In genomic region chr7:106462914-106463482, GRCh38 we compare ENCODE assay signal across 14 cellular contexts.
DNase-seq lines count a peak whose midpoint lies in the region; ATAC-seq and TF ChIP-seq lines count a peak whose summit lies in the region.
"Had no signal": no experiment of that assay in that cellular context is flagged by ENCODE, and none has a peak within 500 bp of the region (broad histone marks: within the 10 kb centered on the region; RNA-seq: fewer than 3 reads in every experiment).

No MANE protein-coding gene starts in this region.

- no peaks in the 10 kb centered on the region for H3K4me1 ChIP-seq in IMR-90 (ENCODE audit: control insufficient read depth, insufficient read depth, low read length)
- H3K4me1 ChIP-seq in adipocyte (ENCODE audit: control insufficient read depth, insufficient read depth, low read length): peaks cover 21% of the 10 kb centered on the region
- no peaks in the 10 kb centered on the region for H3K4me1 ChIP-seq in osteoblast (ENCODE audit: insufficient read depth, low read length)
- H3K4me1 ChIP-seq: parathyroid adenoma had no signal

- TF ChIP-seq RAD21 in IMR-90 (IDR thresholded peaks at IDR 0.05; ENCODE audit: low read length): no peak

- no peak overlapping the region for H2AK5ac ChIP-seq in IMR-90 (ENCODE audit: low read depth, low read length)

- WGBS in IMR-90 (ENCODE audit: extremely low coverage in 2 of 2, insufficient read length in 1 of 2), 2 experiments: no CpG with 5 or more reads among the region's 3 CpGs

- no peak overlapping the region for H3K18ac ChIP-seq in IMR-90 (ENCODE audit: low read depth, low read length)

- no peaks in the 10 kb centered on the region for H3K79me1 ChIP-seq in IMR-90 (ENCODE audit: low read depth in 1 of 2, low read length in 2 of 2)

- H3K9me3 ChIP-seq in IMR-90 (ENCODE audit: control insufficient read depth, insufficient read depth, low read length) (no peaks in the 10 kb centered on the region), adipocyte (ENCODE audit: control insufficient read depth, low read length) (peaks cover 3% of the 10 kb centered on the region), osteoblast (ENCODE audit: low read depth, low read length) (no peaks in the 10 kb centered on the region)
- H3K9me3 ChIP-seq: thoracic aorta had no signal

- peaks cover 12% of the 10 kb centered on the region for H3K9me3 Mint-ChIP-seq in activated T-cell treated with anti-CD3 and anti-CD28 coated beads, Interleukin-2, amount 50 U/mL, for 24 hours
- H3K9me3 Mint-ChIP-seq in activated T-helper 2 cell treated with anti-CD3 and anti-CD28 coated beads, Interferon-gamma antibody, Interleukin-2, Interleukin-4, amounts not matched to agents 10 μg/mL and 5 μg/mL and 100 μg/mL, durations not matched to agents 14 hours and 24 hours and 36 hours: peaks cover 15% of the 10 kb centered on the region

- H4K8ac ChIP-seq in IMR-90 (ENCODE audit: low read depth in 2 of 2, low read length in 2 of 2): no peak overlapping the region

- no peak overlapping the region for H4K91ac ChIP-seq in IMR-90 (ENCODE audit: insufficient read depth, low read depth, low read length)

- H3K4me1 Mint-ChIP-seq in activated T-cell treated with anti-CD3 and anti-CD28 coated beads, Interleukin-2, amount 50 U/mL, for 24 hours (ENCODE audit: low read depth): peaks cover 55% of the 10 kb centered on the region
- H3K4me1 Mint-ChIP-seq in activated T-helper 2 cell treated with anti-CD3 and anti-CD28 coated beads, Interferon-gamma antibody, Interleukin-2, Interleukin-4, amounts not matched to agents 10 μg/mL and 5 μg/mL and 100 μg/mL, durations not matched to agents 14 hours and 24 hours and 36 hours (ENCODE audit: low read depth): peaks cover 16% of the 10 kb centered on the region

- in situ Hi-C loops in IMR-90 (cut with MboI; ENCODE audit: low sequenced_read_pairs): loop anchor here (5.0 to 10.0 kb wide), 2 partner anchors 188 to 286 kb away; no protein-coding TSS in a partner anchor

- H3K4me2 ChIP-seq in IMR-90 (ENCODE audit: low read depth, low read length): no peak overlapping the region
- H3K4me2 ChIP-seq in osteoblast (ENCODE audit: insufficient read depth, low read length): peak overlapping the region; percentile 51

- no peak overlapping the region for H3K14ac ChIP-seq in IMR-90 (replicated peaks; ENCODE audit: low read depth, low read length)

- dilution Hi-C loops in IMR-90 (cut with HindIII; ENCODE audit: low sequenced_read_pairs, unreplicated experiment): no loop called here

- no peaks in the 10 kb centered on the region for H3K79me2 ChIP-seq in osteoblast (ENCODE audit: insufficient read depth, low read length)
- H3K79me2 ChIP-seq: parathyroid adenoma had no signal

- no peak overlapping the region for H4K5ac ChIP-seq in IMR-90 (ENCODE audit: low read depth, low read length)

- H2BK15ac ChIP-seq in IMR-90 (ENCODE audit: low read depth, low read length): peak overlapping the region; percentile 35; the same call in 1 of the 3 replicates

- H2AFZ ChIP-seq in IMR-90 (replicated peaks; ENCODE audit: low read length, poor library complexity) (no peak overlapping the region), osteoblast (ENCODE audit: low read length) (no peak overlapping the region)
- H2AFZ ChIP-seq: parathyroid adenoma had no signal

- H3K9ac ChIP-seq in IMR-90 (ENCODE audit: low read depth, low read length): no peak overlapping the region
- peak overlapping the region; percentile 64 for H3K9ac ChIP-seq in adipocyte (ENCODE audit: low read length)
- H3K9ac ChIP-seq: parathyroid adenoma had no signal

- CTCF ChIA-PET in IMR-90 (lab: Yijun Ruan, JAX): interaction anchor here (0.7 to 2.5 kb wide), 13 partner anchors 10 to 292 kb away, joined by 3 to 34 read pairs (median 4); no protein-coding TSS in a partner anchor

- H2BK120ac ChIP-seq in IMR-90 (ENCODE audit: low read depth, low read length): no peak overlapping the region

- POLR2A ChIA-PET in IMR-90 (lab: Charles Lee; ENCODE audit: unreplicated experiment): interaction anchor here (0.6 kb wide), 1 partner anchor 291 kb away, joined by 6 read pairs; no protein-coding TSS in a partner anchor

- intact Hi-C loops in IMR-90 (cut with micrococcal nuclease): loop anchor here (1.0 to 2.0 kb wide), 4 partner anchors 178 to 287 kb away; partner anchors contain the start of gene CCDC71L
- intact Hi-C loops in activated T-helper 2 cell treated with anti-CD3 and anti-CD28 coated beads, Interferon-gamma antibody, Interleukin-2, Interleukin-4, amounts not matched to agents 10 μg/mL and 5 μg/mL and 100 μg/mL, durations not matched to agents 14 hours and 24 hours and 36 hours (cut with micrococcal nuclease): loop anchor here (1.0 to 5.0 kb wide), 6 partner anchors 38 to 287 kb away; no protein-coding TSS in a partner anchor

- no peak overlapping the region for H2BK5ac ChIP-seq in IMR-90 (ENCODE audit: low read depth, low read length, poor library complexity, severe bottlenecking)

- H3K27me3 Mint-ChIP-seq in activated T-cell treated with anti-CD3 and anti-CD28 coated beads, Interleukin-2, amount 50 U/mL, for 24 hours: no peaks in the 10 kb centered on the region
- H3K27me3 Mint-ChIP-seq in activated T-helper 2 cell treated with anti-CD3 and anti-CD28 coated beads, Interferon-gamma antibody, Interleukin-2, Interleukin-4, amounts not matched to agents 10 μg/mL and 5 μg/mL and 100 μg/mL, durations not matched to agents 14 hours and 24 hours and 36 hours (ENCODE audit: low read depth): no peaks in the 10 kb centered on the region

- no peaks in the 10 kb centered on the region for H4K20me1 ChIP-seq in IMR-90 (ENCODE audit: insufficient read depth, low read length)
- H4K20me1 ChIP-seq in osteoblast (ENCODE audit: insufficient read depth, low read length): no peaks in the 10 kb centered on the region

- no peaks in the 10 kb centered on the region; the same call in 1 of the 2 replicates for H3K9me1 ChIP-seq in IMR-90 (ENCODE audit: insufficient read depth, low read length)

- H2AK9ac ChIP-seq in IMR-90 (replicated peaks; ENCODE audit: low read depth, low read length, poor library complexity): no peak overlapping the region

- H3K27ac ChIP-seq in IMR-90 (ENCODE audit: insufficient read depth, low read length) (no peak overlapping the region), osteoblast (ENCODE audit: low read depth, low read length) (no peak overlapping the region)
- H3K27ac ChIP-seq: parathyroid adenoma, thoracic aorta had no signal

- no peak overlapping the region for H3K56ac ChIP-seq in IMR-90 (ENCODE audit: extremely low read depth, insufficient read depth, low read length)

- H3K23ac ChIP-seq in IMR-90 (ENCODE audit: low read depth, low read length): no peak overlapping the region

- H3K36me3 Mint-ChIP-seq in activated T-cell treated with anti-CD3 and anti-CD28 coated beads, Interleukin-2, amount 50 U/mL, for 24 hours (ENCODE audit: low read depth): peaks cover 8% of the 10 kb centered on the region
- H3K36me3 Mint-ChIP-seq in activated T-helper 2 cell treated with anti-CD3 and anti-CD28 coated beads, Interferon-gamma antibody, Interleukin-2, Interleukin-4, amounts not matched to agents 10 μg/mL and 5 μg/mL and 100 μg/mL, durations not matched to agents 14 hours and 24 hours and 36 hours (ENCODE audit: low read depth): no peaks in the 10 kb centered on the region
- H3K36me3 Mint-ChIP-seq: CD8-positive, alpha-beta T cell; T-cell had no signal

- peak overlapping the region; percentile 52 for H3K4me3 Mint-ChIP-seq in activated T-cell treated with anti-CD3 and anti-CD28 coated beads, Interleukin-2, amount 50 U/mL, for 24 hours
- H3K4me3 Mint-ChIP-seq in activated T-helper 2 cell treated with anti-CD3 and anti-CD28 coated beads, Interferon-gamma antibody, Interleukin-2, Interleukin-4, amounts not matched to agents 10 μg/mL and 5 μg/mL and 100 μg/mL, durations not matched to agents 14 hours and 24 hours and 36 hours (ENCODE audit: low read depth): no peak overlapping the region
- H3K4me3 Mint-ChIP-seq: CD8-positive, alpha-beta T cell; T-cell had no signal

- H2BK20ac ChIP-seq in IMR-90 (ENCODE audit: low read depth, low read length): peak overlapping the region; percentile 42; the same call in 1 of the 2 replicates

- no peak overlapping the region for H3K4ac ChIP-seq in IMR-90 (ENCODE audit: low read depth, low read length)

- H3K27ac Mint-ChIP-seq in activated T-cell treated with anti-CD3 and anti-CD28 coated beads, Interleukin-2, amount 50 U/mL, for 24 hours: peak overlapping the region; percentile 92
- no peak overlapping the region for H3K27ac Mint-ChIP-seq in activated T-helper 2 cell treated with anti-CD3 and anti-CD28 coated beads, Interferon-gamma antibody, Interleukin-2, Interleukin-4, amounts not matched to agents 10 μg/mL and 5 μg/mL and 100 μg/mL, durations not matched to agents 14 hours and 24 hours and 36 hours
- H3K27ac Mint-ChIP-seq: CD8-positive, alpha-beta T cell; T-cell had no signal

- no peak for TF ChIP-seq POLR2A in IMR-90 (IDR thresholded peaks at IDR 0.05; ENCODE audit: low read depth, low read length)

- no TSS peak for BruUV-seq in IMR-90 (replicated peaks; lab: Mats Ljungman, UMichigan)

- no peak for ATAC-seq in IMR-90 (ENCODE audit: low read depth)
- ATAC-seq: CD8-positive, alpha-beta T cell; T-cell had no signal

- DNase-seq in activated T-cell treated with anti-CD3 and anti-CD28 coated beads, Interleukin-2, amount 50 U/mL, for 24 hours: no peak
- DNase-seq in activated T-cell treated with anti-CD3 and anti-CD28 coated beads, Interleukin-2, amount 50 U/mL, for 1 hour: no peak
- DNase-seq in IMR-90 (no peak), adipocyte (ENCODE audit: low read depth) (no peak), osteoblast (ENCODE audit: insufficient read length, low spot score, missing footprints) (no peak)
- no peak for DNase-seq in activated T-helper 2 cell treated with anti-CD3 and anti-CD28 coated beads, Interferon-gamma antibody, Interleukin-2, Interleukin-4, amounts not matched to agents 10 μg/mL and 5 μg/mL and 100 μg/mL, durations not matched to agents 14 hours and 24 hours and 36 hours (ENCODE audit: low spot score)
- DNase-seq in NK-92 treated with Interleukin-12 subunit alpha and Interleukin-12 subunit beta, amount 100 ng/mL, for 24 hours (lab: John Stamatoyannopoulos, UW): no peak
- DNase-seq: CD8-positive, alpha-beta T cell; DMS79; SHP77 treated with DMSO at 0.1 percent for 48 hours had no signal

- no peaks in the 10 kb centered on the region for H3K27me3 ChIP-seq in IMR-90 (ENCODE audit: control insufficient read depth, insufficient read depth, low read length)
- H3K27me3 ChIP-seq in adipocyte (replicated peaks; ENCODE audit: control insufficient read depth, insufficient read depth, low read length): no peaks in the 10 kb centered on the region
- H3K27me3 ChIP-seq in osteoblast (ENCODE audit: insufficient read depth, low read length): no peaks in the 10 kb centered on the region

- TF ChIP-seq CTCF in IMR-90 (conservative IDR thresholded peaks at IDR 0.05; ENCODE audit: low read depth, low read length) (no peak), osteoblast (IDR thresholded peaks at IDR 0.05; ENCODE audit: extremely low read depth, low read depth, low read length) (no peak)

- H3K36me3 ChIP-seq in IMR-90 (ENCODE audit: control insufficient read depth, insufficient read depth, low read length) (no peaks in the 10 kb centered on the region), adipocyte (ENCODE audit: control insufficient read depth, insufficient read depth, low read length, severe bottlenecking) (no peaks in the 10 kb centered on the region), osteoblast (ENCODE audit: insufficient read depth, low read length) (no peaks in the 10 kb centered on the region)
- H3K36me3 ChIP-seq: thoracic aorta had no signal

- H3K4me3 ChIP-seq in IMR-90 (ENCODE audit: insufficient read depth, low read depth, low read length): no peak overlapping the region
- H3K4me3 ChIP-seq in adipocyte (ENCODE audit: low read length): no peak overlapping the region
- H3K4me3 ChIP-seq in osteoblast (ENCODE audit: insufficient read depth, low read length): no peak overlapping the region
- H3K4me3 ChIP-seq: lung, thoracic aorta had no signal
